Comparison of ENCODE assay signal across 22 cellular contexts in the genomic region with DNA sequence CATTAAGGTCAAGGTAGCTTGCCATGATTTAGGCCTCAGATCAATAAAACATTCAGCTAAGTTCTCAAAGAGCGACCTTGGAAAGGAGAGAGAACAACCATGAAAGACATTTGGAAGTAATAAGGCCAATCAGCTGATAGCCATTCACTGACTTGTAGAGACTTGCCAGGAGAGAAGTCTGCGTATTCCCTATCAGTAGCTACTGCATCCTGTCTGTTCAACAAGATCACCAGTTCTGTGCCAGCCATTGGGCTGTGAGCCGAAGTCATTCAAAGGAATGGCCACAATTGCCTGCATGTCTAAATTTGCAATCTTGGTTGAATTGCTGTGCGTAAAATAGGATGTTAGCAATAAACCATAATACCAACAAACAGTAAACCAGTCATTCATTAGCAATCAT.
A peak's percentile ranks its signal among the peaks of the same experiment; 100 is the strongest.
DNase-seq lines count a peak whose midpoint lies in the region; TF ChIP-seq lines count a peak whose summit lies in the region.
"Had no signal": no experiment of that assay in that cellular context is flagged by ENCODE, and none has a peak within 500 bp of the region (broad histone marks: within the 10 kb centered on the region; RNA-seq: fewer than 3 reads in every experiment).

No MANE protein-coding gene starts in this region.

- H3K27ac Mint-ChIP-seq in activated CD4-positive, alpha-beta T cell treated with anti-CD3 and anti-CD28 coated beads, Interleukin-2, amount 10 ng/mL, durations not matched to agents 7 days and 5 days: no peak overlapping the region
- H3K27ac Mint-ChIP-seq: activated naive CD8-positive, alpha-beta T cell; naive B cell; stimulated activated naive CD8-positive, alpha-beta T cell treated with anti-CD3 and anti-CD28 coated beads, Interleukin-15, Interleukin-2, amounts not matched to agents 100 ng/mL and 50 ng/mL, for 24 hours; type B pancreatic cell had no signal

- intact Hi-C loops in uterus (cut with DNase I; ENCODE audit: low total_unique reads): no loop called here

- CTCF ChIA-PET in activated CD4-positive, alpha-beta T cell treated with anti-CD3 and anti-CD28 coated beads, Interleukin-2, amount 10 ng/mL, durations not matched to agents 7 days and 5 days (lab: Charles Lee): no interaction called here

- H3K9me3 Mint-ChIP-seq in activated CD4-positive, alpha-beta T cell treated with anti-CD3 and anti-CD28 coated beads, Interleukin-2, amount 10 ng/mL, durations not matched to agents 7 days and 5 days: no peaks in the 10 kb centered on the region
- H3K9me3 Mint-ChIP-seq: type B pancreatic cell had no signal

- no peak overlapping the region for H3K4me3 Mint-ChIP-seq in activated CD4-positive, alpha-beta T cell treated with anti-CD3 and anti-CD28 coated beads, Interleukin-2, amount 10 ng/mL, durations not matched to agents 7 days and 5 days
- H3K4me3 Mint-ChIP-seq: activated naive CD8-positive, alpha-beta T cell; naive B cell; stimulated activated naive CD8-positive, alpha-beta T cell treated with anti-CD3 and anti-CD28 coated beads, Interleukin-15, Interleukin-2, amounts not matched to agents 100 ng/mL and 50 ng/mL, for 24 hours; type B pancreatic cell had no signal

- no peaks in the 10 kb centered on the region for H3K27me3 ChIP-seq in MG63
- H3K27me3 ChIP-seq in uterus: no peaks in the 10 kb centered on the region
- H3K27me3 ChIP-seq: pancreas had no signal

- no peak for TF ChIP-seq POLR2A in uterus (IDR thresholded peaks at IDR 0.05)

- H3K36me3 Mint-ChIP-seq in activated CD4-positive, alpha-beta T cell treated with anti-CD3 and anti-CD28 coated beads, Interleukin-2, amount 10 ng/mL, durations not matched to agents 7 days and 5 days (ENCODE audit: low read depth): no peaks in the 10 kb centered on the region
- H3K36me3 Mint-ChIP-seq: activated naive CD8-positive, alpha-beta T cell; naive B cell; type B pancreatic cell had no signal

- H3K36me3 ChIP-seq in MG63: no peaks in the 10 kb centered on the region
- no peaks in the 10 kb centered on the region for H3K36me3 ChIP-seq in uterus
- H3K36me3 ChIP-seq: pancreas had no signal

- H3K4me3 ChIP-seq in MG63 (no peak overlapping the region), uterus (no peak overlapping the region)
- H3K4me3 ChIP-seq: pancreas had no signal

- no peak for TF ChIP-seq CTCF in uterus (IDR thresholded peaks at IDR 0.05)

- H3K9me3 ChIP-seq in MG63 (peaks cover 10% of the 10 kb centered on the region), uterus (peaks cover 0 to 11% of the 10 kb centered on the region in 2 donors)
- H3K9me3 ChIP-seq: pancreas had no signal

- DNase-seq in EL (peak; percentile 11), MG63 (peak; percentile 24), dermis microvascular lymphatic vessel endothelial cell (ENCODE audit: low read depth in 2 of 2) (peak; percentile 18 to 85), medulla oblongata (ENCODE audit: extremely low spot score) (peak; percentile 47), SKM-1 (lab: John Stamatoyannopoulos, UW; ENCODE audit: unreplicated experiment) (no peak), ecto neural progenitor cell (ENCODE audit: low spot score) (no peak), uterus (no peak)
- DNase-seq in activated CD4-positive, alpha-beta T cell treated with anti-CD3 and anti-CD28 coated beads, Interleukin-2, amount 10 ng/mL, durations not matched to agents 7 days and 5 days: no peak
- DNase-seq: AML-193; GOT3; naive B cell; NCI-H1092; NCI-H2171 treated with DMSO at 0.1 percent for 48 hours; NCI-H748 treated with DMSO at 0.1 percent for 48 hours; pancreas; PC-3; stimulated activated CD4-positive, alpha-beta T cell treated with anti-CD3 and anti-CD28 coated beads, Interleukin-2, amount 100 ng/mL, for 48 hours; T-helper 9 cell had no signal

- no peaks in the 10 kb centered on the region for H3K4me1 Mint-ChIP-seq in activated CD4-positive, alpha-beta T cell treated with anti-CD3 and anti-CD28 coated beads, Interleukin-2, amount 10 ng/mL, durations not matched to agents 7 days and 5 days
- H3K4me1 Mint-ChIP-seq: naive B cell had no signal

- H3K27me3 Mint-ChIP-seq in activated CD4-positive, alpha-beta T cell treated with anti-CD3 and anti-CD28 coated beads, Interleukin-2, amount 10 ng/mL, durations not matched to agents 7 days and 5 days: no peaks in the 10 kb centered on the region
- H3K27me3 Mint-ChIP-seq: activated naive CD8-positive, alpha-beta T cell; naive B cell; stimulated activated naive CD8-positive, alpha-beta T cell treated with anti-CD3 and anti-CD28 coated beads, Interleukin-15, Interleukin-2, amounts not matched to agents 100 ng/mL and 50 ng/mL, for 24 hours; type B pancreatic cell had no signal

- no peak overlapping the region for H3K27ac ChIP-seq in uterus
- H3K27ac ChIP-seq: KMS-11, pancreas had no signal

- POLR2A ChIA-PET in activated CD4-positive, alpha-beta T cell treated with anti-CD3 and anti-CD28 coated beads, Interleukin-2, amount 10 ng/mL, durations not matched to agents 7 days and 5 days (lab: Charles Lee): no interaction called here

- H3K4me1 ChIP-seq in uterus: no peaks in the 10 kb centered on the region
- H3K4me1 ChIP-seq: pancreas had no signal

Comparison
In these comparisons a context has a peak if more than half of its experiments do, and no peak if none do; other contexts are left out.
1. DNase-seq: peak in EL (single experiment), MG63 (single experiment), dermis microvascular lymphatic vessel endothelial cell (2 of 2) and medulla oblongata (single experiment); none in SKM-1 (single experiment), activated CD4-positive, alpha-beta T cell treated with anti-CD3 and anti-CD28 coated beads, Interleukin-2, amount 10 ng/mL, durations not matched to agents 7 days and 5 days (single experiment), ecto neural progenitor cell (single experiment) and uterus (0 of 2).